10 cellular contexts compared by ENCODE assay signal in the genomic region with DNA sequence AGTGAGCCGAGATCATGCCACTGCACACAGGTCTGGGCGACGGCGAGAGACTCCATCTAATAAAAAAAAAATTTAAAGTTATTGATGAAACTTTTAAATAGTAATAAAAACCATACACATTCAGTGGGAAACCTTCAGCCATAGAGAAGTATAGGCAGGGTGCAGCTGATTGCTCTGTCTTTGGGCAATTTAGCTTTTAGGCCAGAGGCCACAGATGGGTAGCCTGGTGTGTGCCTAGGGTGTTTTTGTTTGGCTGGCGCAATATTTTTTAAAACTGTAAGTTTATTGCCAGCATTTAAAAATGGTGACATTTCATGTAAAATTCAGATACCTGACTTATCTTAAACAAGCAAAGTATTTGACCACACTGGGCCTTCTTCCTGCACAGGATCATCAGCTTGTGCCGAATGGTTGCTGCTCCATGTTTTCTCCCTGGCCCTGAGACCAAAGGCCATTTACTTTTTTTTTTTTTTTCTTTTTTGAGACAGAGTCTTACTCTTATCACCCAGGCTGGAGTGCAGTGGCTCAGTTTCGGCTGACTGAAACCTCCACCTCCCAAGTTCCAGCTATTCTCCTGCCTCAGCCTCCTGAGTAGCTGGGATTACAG.
"Had no signal": no experiment of that assay in that cellular context is flagged by ENCODE, and none has a peak within 500 bp of the region (broad histone marks: within the 10 kb centered on the region; RNA-seq: fewer than 3 reads in every experiment).

No MANE protein-coding gene starts in this region.

- DNase-seq: H7, HFFc6, KBM-7 had no signal

- H3K9ac ChIP-seq: KMS-11 had no signal

- H3K4me3 Mint-ChIP-seq: GM23338, HFFc6, IgD-negative memory B cell had no signal

- H3K4me2 ChIP-seq: GM23338, KMS-11 had no signal

- H3K9me3 ChIP-seq: HAP-1 had no signal

- H3K27me3 Mint-ChIP-seq: IgD-negative memory B cell had no signal

- H3K27ac ChIP-seq: HL-60, KMS-11 had no signal

- ATAC-seq: GM23338, HCT116, HepG2 had no signal

- H3K4me3 ChIP-seq: GM23338, HAP-1 had no signal

- H3K36me3 Mint-ChIP-seq: IgD-negative memory B cell had no signal

- H2AFZ ChIP-seq: GM23338 had no signal

- H3K9me3 Mint-ChIP-seq: GM23338, HFFc6, IgD-negative memory B cell had no signal

- H3K27ac Mint-ChIP-seq: GM23338, HFFc6 had no signal
